In the genomic region with DNA sequence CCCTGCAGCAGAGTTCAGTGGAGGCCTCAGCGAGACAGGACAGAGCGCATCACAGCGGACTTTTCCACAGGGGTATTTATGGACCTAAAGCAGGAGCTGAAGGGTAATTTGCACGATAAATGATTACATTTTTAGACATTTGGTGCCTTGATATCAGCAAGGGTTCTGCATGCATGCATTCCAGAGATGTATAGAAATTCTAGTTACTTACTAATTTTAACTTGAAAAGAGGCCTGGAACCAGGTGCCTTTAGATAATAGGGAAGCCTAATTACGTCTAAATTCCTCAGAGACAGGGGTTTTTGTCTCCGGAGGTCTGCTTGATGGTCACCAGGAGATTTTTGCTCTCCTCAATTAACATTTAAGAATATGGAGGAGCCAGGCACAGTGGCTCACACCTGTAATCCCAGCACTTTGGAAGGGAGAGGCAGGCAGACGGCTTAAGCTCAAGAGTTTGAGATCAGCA, we compare ENCODE assay signal across 23 cellular contexts.
"Had no signal": no experiment of that assay in that cellular context is flagged by ENCODE, and none has a peak within 500 bp of the region (broad histone marks: within the 10 kb centered on the region; RNA-seq: fewer than 3 reads in every experiment).

No MANE protein-coding gene starts in this region.

- H3K36me3 ChIP-seq: heart right ventricle, neutrophil, spleen, tibial nerve had no signal

- H3K4me1 Mint-ChIP-seq: naive thymus-derived CD4-positive, alpha-beta T cell; stimulated activated memory B cell treated with anti-CD40 and anti-IgM and Interleukin-4, amounts not matched to agents 10 μg/mL and 1 μg/mL and 100 μg/mL, for 72 hours had no signal

- H3K27ac Mint-ChIP-seq: stimulated activated memory B cell treated with anti-CD40 and anti-IgM and Interleukin-4, amounts not matched to agents 10 μg/mL and 1 μg/mL and 100 μg/mL, for 72 hours; stimulated activated naive CD8-positive, alpha-beta T cell treated with anti-CD3 and anti-CD28 coated beads, Interleukin-15, Interleukin-2, amounts not matched to agents 100 ng/mL and 50 ng/mL, for 24 hours had no signal

- H3K27ac ChIP-seq: dorsolateral prefrontal cortex, heart right ventricle, neutrophil, psoas muscle, spleen, tibial nerve had no signal

- H3K4me3 Mint-ChIP-seq: naive thymus-derived CD4-positive, alpha-beta T cell; nephron progenitor cell; stimulated activated memory B cell treated with anti-CD40 and anti-IgM and Interleukin-4, amounts not matched to agents 10 μg/mL and 1 μg/mL and 100 μg/mL, for 72 hours; stimulated activated naive CD8-positive, alpha-beta T cell treated with anti-CD3 and anti-CD28 coated beads, Interleukin-15, Interleukin-2, amounts not matched to agents 100 ng/mL and 50 ng/mL, for 24 hours had no signal

- H3K4me3 ChIP-seq: dorsolateral prefrontal cortex, heart right ventricle, lung, psoas muscle, spleen, tibial nerve had no signal

- H3K27me3 ChIP-seq: dorsolateral prefrontal cortex, heart right ventricle, tibial nerve had no signal

- DNase-seq: cortex of kidney; dorsolateral prefrontal cortex; effector CD8-positive, alpha-beta T cell; heart right ventricle; left colon; left ventricle myocardium superior; naive thymus-derived CD4-positive, alpha-beta T cell; nephron progenitor cell; psoas muscle; retina; spleen; stimulated activated CD4-positive, alpha-beta T cell treated with anti-CD3 and anti-CD28 coated beads, Interleukin-15, amount 100 ng/mL, for 24 hours; stimulated activated CD4-positive, alpha-beta T cell treated with anti-CD3 and anti-CD28 coated beads, Interleukin-1b, Interleukin-23, amount 100 ng/mL, for 48 hours; stimulated activated CD4-positive, alpha-beta T cell treated with anti-CD3 and anti-CD28 coated beads, Interleukin-4, amount 100 ng/mL, for 24 hours had no signal

- H3K9me3 Mint-ChIP-seq: naive thymus-derived CD4-positive, alpha-beta T cell; nephron progenitor cell; stimulated activated memory B cell treated with anti-CD40 and anti-IgM and Interleukin-4, amounts not matched to agents 10 μg/mL and 1 μg/mL and 100 μg/mL, for 72 hours; stimulated activated naive CD8-positive, alpha-beta T cell treated with anti-CD3 and anti-CD28 coated beads, Interleukin-15, Interleukin-2, amounts not matched to agents 100 ng/mL and 50 ng/mL, for 24 hours had no signal

- H3K4me1 ChIP-seq: heart right ventricle, psoas muscle, spleen, tibial nerve had no signal

- H3K9me3 ChIP-seq: heart right ventricle, neutrophil, psoas muscle, spleen, tibial nerve had no signal

- FAIRE-seq: endometrium, frontal cortex had no signal

- H3K36me3 Mint-ChIP-seq: naive thymus-derived CD4-positive, alpha-beta T cell; stimulated activated memory B cell treated with anti-CD40 and anti-IgM and Interleukin-4, amounts not matched to agents 10 μg/mL and 1 μg/mL and 100 μg/mL, for 72 hours had no signal

- ATAC-seq: esophagus mucosa; heart right ventricle; left colon; left ventricle myocardium superior; naive thymus-derived CD4-positive, alpha-beta T cell; psoas muscle; sciatic nerve; stimulated activated memory B cell treated with anti-CD40 and anti-IgM and Interleukin-4, amounts not matched to agents 10 μg/mL and 1 μg/mL and 100 μg/mL, for 72 hours had no signal
